ENCODE assay signal across 11 cellular contexts in genomic region chr11:56473252-56473651, GRCh38. TPM values are rescaled to one million over a fixed set of nuclear protein-coding genes. Genes with fewer than 3 reads are reported as not detected.
"Had no signal": no experiment of that assay in that cellular context is flagged by ENCODE, and none has a peak within 500 bp of the region (broad histone marks: within the 10 kb centered on the region; RNA-seq: fewer than 3 reads in every experiment).

Gene OR5M3, minus strand, starts transcription at chr11:56473352. Its CDS starts 2,855 bp downstream, at chr11:56470497.

- ATAC-seq: GM23338, HCT116 had no signal

- H3K4me3 ChIP-seq: GM23248, GM23338, HAP-1 had no signal

- H3K4me2 ChIP-seq: GM23338 had no signal

- H3K27ac ChIP-seq: GM23248 had no signal

- DNase-seq: GM23248, GOT3, H7, H9, HCEC 1CT, HFFc6 had no signal

- H3K4me1 ChIP-seq: HAP-1 had no signal

- H2AFZ ChIP-seq: GM23248, GM23338 had no signal

- H3K9me3 ChIP-seq: HAP-1 had no signal

- H3K36me3 ChIP-seq: HAP-1 had no signal

RNA-seq across cellular contexts. Expression of gene OR5M3, which starts in this region (rescaled TPM):
- total RNA-seq: GM23248, GM23338, H1, H4, H7, H9, HFFc6 had no signal
- polyA plus RNA-seq: GM23248, GM23338, H1 had no signal
